ENCODE assay signal across 8 cellular contexts in the genomic region with DNA sequence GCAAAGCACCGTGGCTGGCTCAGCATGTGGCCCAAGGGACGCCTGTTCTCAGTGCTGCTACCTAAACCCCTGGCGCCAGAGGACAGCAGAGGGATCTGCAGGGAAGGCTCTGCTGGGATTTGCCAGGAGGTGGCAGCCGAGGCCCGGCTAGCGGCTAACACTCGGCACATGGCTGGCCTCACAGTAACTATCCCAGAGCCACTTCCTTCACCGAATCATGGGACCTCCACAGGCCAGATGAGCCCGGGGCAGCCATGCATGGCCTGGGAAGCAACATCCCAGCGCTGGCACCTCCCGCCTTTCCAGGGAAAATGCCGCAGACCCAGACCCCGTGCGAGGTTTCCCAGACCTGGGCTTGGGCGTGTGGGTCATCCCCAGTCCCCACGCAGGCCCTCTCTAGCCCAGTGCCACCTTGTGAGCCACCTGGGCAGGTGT. TPM values are rescaled to one million over a fixed set of nuclear protein-coding genes. Genes with fewer than 3 reads are reported as not detected.
A peak's percentile ranks its signal among the peaks of the same experiment; 100 is the strongest.
DNase-seq lines count a peak whose midpoint lies in the region; ATAC-seq and TF ChIP-seq lines count a peak whose summit lies in the region.

No MANE protein-coding gene starts in this region.

- H3K4me1 ChIP-seq in NT2/D1 (ENCODE audit: insufficient read depth, insufficient read length) = peaks cover 3% of the 10 kb centered on the region
- H3K4me1 ChIP-seq in esophagus squamous epithelium = peaks cover 0 to 8% (median 0%) of the 10 kb centered on the region in 3 donors

- DNase-seq in NCI-H748 (lab: John Stamatoyannopoulos, UW; ENCODE audit: unreplicated experiment) (peak; percentile 48), NCI-H748 treated with DMSO at 0.1 percent for 48 hours (lab: John Stamatoyannopoulos, UW) (no peak), NT2/D1 (ENCODE audit: low read depth, low spot score) (peak; percentile 50), activated T-cell treated with anti-CD3 and anti-CD28 coated beads for 48 hours (ENCODE audit: low read depth) (peak; percentile 68), esophagus squamous epithelium (lab: John Stamatoyannopoulos, UW) (no peak), natural killer cell (peak; percentile 54)
- peak; percentile 22 to 66 (median 53) for DNase-seq in stimulated activated naive CD4-positive, alpha-beta T cell (lab: John Stamatoyannopoulos, UW)

- H3K4me1 Mint-ChIP-seq in natural killer cell = peaks cover 0 to 10% of the 10 kb centered on the region in 2 donors

- H3K36me3 ChIP-seq in NT2/D1 (ENCODE audit: insufficient read depth, insufficient read length, low read length) = no peaks in the 10 kb centered on the region
- H3K36me3 ChIP-seq in esophagus squamous epithelium = no peaks in the 10 kb centered on the region

- peak overlapping the region; percentile 64 for H3K9ac ChIP-seq in NT2/D1 (ENCODE audit: insufficient read length, low read depth)

- H3K9me3 ChIP-seq in NT2/D1 (ENCODE audit: insufficient read depth, low read length) (peaks cover 8% of the 10 kb centered on the region; the same call in 1 of the 2 replicates), esophagus squamous epithelium (no peaks in the 10 kb centered on the region)

- no peak overlapping the region for H3K27ac Mint-ChIP-seq in natural killer cell

- no peak overlapping the region for H3K4me3 ChIP-seq in NT2/D1 (ENCODE audit: insufficient read length, low read depth)
- H3K4me3 ChIP-seq in esophagus squamous epithelium = no peak overlapping the region

- no peak overlapping the region for H3K4me3 Mint-ChIP-seq in natural killer cell

- peaks cover 0 to 3% of the 10 kb centered on the region in 2 donors for H3K9me3 Mint-ChIP-seq in natural killer cell

- no peaks in the 10 kb centered on the region for H3K27me3 Mint-ChIP-seq in natural killer cell (ENCODE audit: low read depth in 2 of 2)

- TF ChIP-seq CTCF in esophagus squamous epithelium (IDR thresholded peaks at IDR 0.05) (peak; percentile 54 to 95 (median 85)), natural killer cell (IDR thresholded peaks at IDR 0.05) (peak; percentile 56)

- ATAC-seq in HG02885 (IDR thresholded peaks at IDR 0.05; ENCODE audit: poor library complexity, unreplicated experiment) (peak; percentile 91), natural killer cell (peak; percentile 67 to 95 (median 94))

- TF ChIP-seq POLR2A in esophagus squamous epithelium (IDR thresholded peaks at IDR 0.05) = no peak

- WGBS in esophagus squamous epithelium, 2 donors = 16% methylated on average over 11 of the region's 16 CpGs; no CpG with 5 or more reads in 1 of the 2 donors

- intact Hi-C loops in esophagus squamous epithelium (cut with DNase I) = loop anchor here (5.0 kb wide), 2 partner anchors 124 to 234 kb away; no protein-coding TSS in a partner anchor
- intact Hi-C loops in natural killer cell (cut with micrococcal nuclease) = loop anchor here (1.0 to 10.0 kb wide), 2 partner anchors 129 to 232 kb away; no protein-coding TSS in a partner anchor

- no peak overlapping the region for H3K27ac ChIP-seq in esophagus squamous epithelium

- no peaks in the 10 kb centered on the region for H3K27me3 ChIP-seq in NT2/D1 (ENCODE audit: insufficient read depth, insufficient read length)
- H3K27me3 ChIP-seq in esophagus squamous epithelium = no peaks in the 10 kb centered on the region

- H3K36me3 Mint-ChIP-seq in natural killer cell = no peaks in the 10 kb centered on the region

RNA-seq across cellular contexts. Expression of a gene that starts 36.4 kb away (rescaled TPM):
- total RNA-seq in esophagus squamous epithelium = 1 to 10 TPM in 1 of 4 donors, under 1 TPM in 1, not detected in 2; 0.95 to 1.6 TPM
- 1 to 10 TPM in 2 of 3 donors, under 1 TPM in 1; 0.40 to 1.3 (median 1.0) TPM for total RNA-seq in natural killer cell

Comparison
In these comparisons a context has a peak if more than half of its experiments do, and no peak if none do; other contexts are left out.
1. DNase-seq: peak in NCI-H748 (single experiment), NT2/D1 (single experiment), activated T-cell treated with anti-CD3 and anti-CD28 coated beads for 48 hours (single experiment), natural killer cell (single experiment) and stimulated activated naive CD4-positive, alpha-beta T cell (6 of 6); none in NCI-H748 treated with DMSO at 0.1 percent for 48 hours (single experiment) and esophagus squamous epithelium (single experiment).